Comparison of ENCODE assay signal across 8 cellular contexts in the genomic region with DNA sequence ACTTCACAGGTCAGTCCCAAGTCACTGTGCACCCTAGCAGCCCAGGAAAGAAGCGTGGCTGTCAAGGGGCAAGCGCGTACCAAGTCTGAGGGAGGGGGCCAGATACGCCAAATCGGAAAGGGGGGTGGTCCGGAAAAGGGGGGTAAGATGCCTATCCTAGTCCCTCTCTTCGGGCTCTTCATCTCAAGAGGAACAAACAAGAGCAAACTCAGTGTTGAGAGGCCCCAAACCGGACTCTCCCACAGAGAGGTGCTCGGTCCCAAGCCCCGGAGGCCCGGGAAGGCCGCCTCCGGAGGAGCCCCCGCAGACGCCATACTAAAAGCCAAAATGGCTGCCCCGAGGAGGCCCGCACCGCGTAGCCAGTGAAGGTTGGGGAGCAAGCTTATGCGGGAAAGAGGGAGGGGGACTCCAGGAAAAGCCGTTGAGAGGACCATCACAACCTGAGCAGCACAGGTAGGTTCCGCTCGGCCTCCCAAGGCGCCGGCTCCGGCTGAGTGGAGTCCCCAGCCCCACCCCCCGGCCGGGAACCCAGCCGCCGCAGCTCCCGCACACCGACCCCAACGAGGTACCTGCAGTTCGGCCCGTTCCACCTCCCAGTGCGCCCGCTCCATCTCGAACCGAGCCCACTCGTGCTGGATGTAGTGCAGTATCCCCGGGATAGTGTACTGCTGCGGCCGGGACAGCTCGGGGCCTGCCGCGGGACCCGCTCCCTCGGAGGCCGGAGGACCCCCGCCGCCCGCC. TPM values are rescaled to one million over a fixed set of nuclear protein-coding genes. Genes with fewer than 3 reads are reported as not detected.
DNase-seq lines count a peak whose midpoint lies in the region; ATAC-seq and TF ChIP-seq lines count a peak whose summit lies in the region.

A gene with protein sequence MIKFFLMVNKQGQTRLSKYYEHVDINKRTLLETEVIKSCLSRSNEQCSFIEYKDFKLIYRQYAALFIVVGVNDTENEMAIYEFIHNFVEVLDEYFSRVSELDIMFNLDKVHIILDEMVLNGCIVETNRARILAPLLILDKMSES (plus strand): TSS at position 315 of the 741 bp plus-strand sequence. CDS start 40,548 bp downstream, outside the sequence.

- H3K4me1 Mint-ChIP-seq in T-cell: peaks cover 51 to 68% (median 55%) of the 10 kb centered on the region in 3 donors

- peaks cover 71% of the 10 kb centered on the region for H3K79me2 ChIP-seq in ACC112 (ENCODE audit: control insufficient read depth, insufficient read depth, low read length, unreplicated experiment)

- intact Hi-C loops in left ventricle myocardium superior (cut with micrococcal nuclease) (no loop called here), psoas muscle (cut with DNase I) (loop anchor here (2.0 to 10.0 kb wide), 4 partner anchors 33 to 62 kb away; no protein-coding TSS in a partner anchor), aorta (cut with DNase I) (loop anchor here (5.0 kb wide), 3 partner anchors 43 to 57 kb away; no protein-coding TSS in a partner anchor)

- H3K27ac ChIP-seq in ACC112 (ENCODE audit: low read depth, low read length) (peak within 1 kb of the TSS; percentile 97), adipose tissue (ENCODE audit: low read depth, low read length) (peak within 1 kb of the TSS; percentile 84), psoas muscle (peak within 1 kb of the TSS; percentile 100), aorta (ENCODE audit: low read depth in 1 of 2, low read length in 2 of 2) (peak within 1 kb of the TSS; percentile 87 to 96)

- H3K4me1 ChIP-seq in ACC112 (ENCODE audit: control insufficient read depth, insufficient read depth, low read length, unreplicated experiment) (peaks cover 28% of the 10 kb centered on the region), psoas muscle (peaks cover 29% of the 10 kb centered on the region), aorta (ENCODE audit: control insufficient read depth in 1 of 2, insufficient read depth in 2 of 2, low read length in 2 of 2) (peaks cover 0 to 2% of the 10 kb centered on the region in 2 donors)

- peak within 1 kb of the TSS; percentile 90 to 97 (median 96) for H3K4me3 Mint-ChIP-seq in T-cell

- DNase-seq in HuH-7 (ENCODE audit: low spot score) (peak; percentile 64), T-cell (peak; percentile 1 to 56 (median 37)), left ventricle myocardium superior (peak; percentile 65), psoas muscle (peak; percentile 41 to 74), aorta (peak; percentile 59 to 84)

- peak within 1 kb of the TSS; percentile 84 for H2AFZ ChIP-seq in ACC112 (ENCODE audit: low read length, unreplicated experiment)

- H3K9me3 Mint-ChIP-seq in T-cell: no peaks in the 10 kb centered on the region

- 0 to 1% (median 1%) methylated on average over 42 to 52 of the region's 52 CpGs for WGBS in adipose tissue, 3 donors
- WGBS in psoas muscle, 3 donors: 0 to 1% (median 0%) methylated on average over 45 to 52 of the region's 52 CpGs
- WGBS in aorta, 2 donors: 1% methylated on average over 48 to 52 of the region's 52 CpGs

- peak; percentile 23 for ATAC-seq in GM18907 (IDR thresholded peaks at IDR 0.05; ENCODE audit: unreplicated experiment)
- peak; percentile 31 to 42 (median 33) for ATAC-seq in T-cell (replicated peaks in 1 of 4)
- ATAC-seq in left ventricle myocardium superior: peak; percentile 41
- ATAC-seq in psoas muscle: peak; percentile 20 to 57 (median 40)
- ATAC-seq in aorta (ENCODE audit: low FRiP score): peak; percentile 56

- no peaks in the 10 kb centered on the region for H3K27me3 Mint-ChIP-seq in T-cell

- no peaks in the 10 kb centered on the region for H3K9me3 ChIP-seq in psoas muscle
- no peaks in the 10 kb centered on the region for H3K9me3 ChIP-seq in aorta (ENCODE audit: control insufficient read depth, low read length)

- peaks cover 16% of the 10 kb centered on the region for H3K36me3 Mint-ChIP-seq in T-cell

- no peak for TF ChIP-seq CTCF in psoas muscle (IDR thresholded peaks at IDR 0.05)

- POLR2A ChIA-PET in T-cell (lab: Charles Lee): interaction anchor here (0.6 to 0.7 kb wide), 6 partner anchors 12 to 537 kb away, joined by 3 to 10 read pairs (median 4); no protein-coding TSS in a partner anchor

- H3K4me3 ChIP-seq in ACC112 (ENCODE audit: low read depth, low read length): peak within 1 kb of the TSS; percentile 87
- H3K4me3 ChIP-seq in psoas muscle: peak within 1 kb of the TSS; percentile 98
- H3K4me3 ChIP-seq in aorta (ENCODE audit: low read length in 2 of 2): peak within 1 kb of the TSS; percentile 50 to 93

- peaks cover 16% of the 10 kb centered on the region for H3K36me3 ChIP-seq in ACC112 (ENCODE audit: insufficient read depth, low read length)
- peaks cover 0 to 25% of the 10 kb centered on the region in 2 donors for H3K36me3 ChIP-seq in psoas muscle (ENCODE audit: insufficient read depth in 1 of 2, low read depth in 1 of 2)
- H3K36me3 ChIP-seq in aorta (ENCODE audit: control insufficient read depth in 1 of 2, insufficient read depth in 2 of 2, low read length in 1 of 2): no peaks in the 10 kb centered on the region

- H3K27ac Mint-ChIP-seq in T-cell: peak within 1 kb of the TSS; percentile 93 to 96

- CTCF ChIA-PET in T-cell (lab: Charles Lee): no interaction called here

- H3K27me3 ChIP-seq in ACC112 (ENCODE audit: insufficient read depth, low read length): no peaks in the 10 kb centered on the region
- no peaks in the 10 kb centered on the region for H3K27me3 ChIP-seq in psoas muscle (ENCODE audit: insufficient read depth in 3 of 3, low read length in 2 of 3)
- no peaks in the 10 kb centered on the region for H3K27me3 ChIP-seq in aorta (ENCODE audit: control insufficient read depth in 1 of 2, insufficient read depth in 2 of 2, low read length in 1 of 2)

RNA-seq across cellular contexts. Expression of the gene that starts here (rescaled TPM):
- total RNA-seq in T-cell (10 to 100 TPM; 12.7 to 16.5 (median 14.7) TPM), left ventricle myocardium superior (6.4 TPM), psoas muscle (10 to 100 TPM in 1 of 4 donors, 1 to 10 TPM in 3; 4.2 to 13.9 (median 7.2) TPM), aorta (10 to 100 TPM in 1 of 2 donors, 1 to 10 TPM in 1; 9.7 to 10.1 TPM)
- polyA plus RNA-seq in adipose tissue (1 to 10 TPM; 2.4 to 7.4 (median 3.0) TPM), psoas muscle (1 to 10 TPM; 4.2 to 9.8 (median 4.8) TPM), aorta (10 to 100 TPM in 1 of 2 donors, 1 to 10 TPM in 1; 7.1 to 20.2 TPM)

Comparison
In these comparisons a context has a peak if more than half of its experiments do, and no peak if none do; other contexts are left out.
1. Peak in every context shown above with its lines: DNase-seq, ATAC-seq, H3K4me3 ChIP-seq and H3K27ac ChIP-seq.